ENCODE assay signal across 7 cellular contexts in genomic region chr5:134465856-134466240, GRCh38.
DNase-seq lines count a peak whose midpoint lies in the region; ATAC-seq and TF ChIP-seq lines count a peak whose summit lies in the region.

No MANE protein-coding gene starts in this region.

- H3K27ac Mint-ChIP-seq in central memory CD8-positive, alpha-beta T cell (ENCODE audit: low read depth) = no peak overlapping the region

- ATAC-seq in HG02610 (IDR thresholded peaks at IDR 0.05; ENCODE audit: unreplicated experiment) = peak; percentile 75
- ATAC-seq in central memory CD8-positive, alpha-beta T cell (replicated peaks; ENCODE audit: extremely low read depth, poor library complexity, severe bottlenecking) = peak; percentile 52

- no peak for TF ChIP-seq CTCF in GM13976 (IDR thresholded peaks at IDR 0.05; ENCODE audit: borderline replicate concordance, control extremely low read depth, extremely low read depth, insufficient read depth, missing control alignments)
- no peak for TF ChIP-seq CTCF in VCaP (conservative IDR thresholded peaks at IDR 0.05)

- H3K9me3 Mint-ChIP-seq in central memory CD8-positive, alpha-beta T cell = no peaks in the 10 kb centered on the region

- in situ Hi-C loops in GM13976 (cut with MboI; ENCODE audit: low sequenced_read_pairs, unreplicated experiment) = no loop called here

- H3K4me1 Mint-ChIP-seq in central memory CD8-positive, alpha-beta T cell = peaks cover 5% of the 10 kb centered on the region

- H3K36me3 Mint-ChIP-seq in central memory CD8-positive, alpha-beta T cell (ENCODE audit: insufficient read depth) = no peaks in the 10 kb centered on the region

- peak overlapping the region; percentile 93 for H3K27ac ChIP-seq in VCaP

- H3K4me3 Mint-ChIP-seq in central memory CD8-positive, alpha-beta T cell = peak overlapping the region; percentile 73

- H3K27me3 Mint-ChIP-seq in central memory CD8-positive, alpha-beta T cell = no peaks in the 10 kb centered on the region

- DNase-seq in GM13976 (ENCODE audit: low spot score) = peak; percentile 93
- peak; percentile 1 for DNase-seq in NCI-H1417 treated with DMSO at 0.1 percent for 48 hours (lab: John Stamatoyannopoulos, UW)
- no peak for DNase-seq in central memory CD8-positive, alpha-beta T cell (ENCODE audit: low spot score in 2 of 2)
- DNase-seq in islet precursor cell = peak; percentile 94
- DNase-seq in stimulated activated CD4-positive, alpha-beta T cell treated with anti-CD3 and anti-CD28 coated beads, Interleukin-12 subunit alpha, Interleukin-12 subunit beta, amount 100 ng/mL, for 48 hours (ENCODE audit: low read depth in 2 of 3, low spot score in 1 of 3) = peak; percentile 17 to 56 (median 54)

Comparison
In these comparisons a context has a peak if more than half of its experiments do, and no peak if none do; other contexts are left out.
1. DNase-seq: peak in GM13976 (single experiment), NCI-H1417 treated with DMSO at 0.1 percent for 48 hours (single experiment), islet precursor cell (single experiment) and stimulated activated CD4-positive, alpha-beta T cell treated with anti-CD3 and anti-CD28 coated beads, Interleukin-12 subunit alpha, Interleukin-12 subunit beta, amount 100 ng/mL, for 48 hours (3 of 3); none in central memory CD8-positive, alpha-beta T cell (0 of 2).